20 cellular contexts compared by ENCODE assay signal in the genomic region with DNA sequence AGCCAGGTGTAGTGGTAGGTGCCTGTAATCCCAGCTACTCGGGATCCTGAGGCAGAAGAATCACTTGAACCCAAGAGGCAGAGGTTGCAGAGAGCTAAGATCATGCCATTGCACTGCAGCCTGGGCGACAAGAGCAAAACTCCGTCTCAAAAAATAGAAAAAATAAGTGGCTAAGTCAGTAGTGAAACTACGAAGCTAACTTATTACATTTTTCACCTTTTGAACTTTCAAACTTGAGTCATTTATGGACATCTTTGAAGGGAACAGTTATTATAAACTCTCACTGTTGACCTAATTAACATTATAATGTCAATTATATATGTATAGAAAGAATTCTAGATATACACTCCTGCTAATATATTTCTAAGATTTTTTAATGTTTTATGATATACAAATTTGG.
"Had no signal": no experiment of that assay in that cellular context is flagged by ENCODE, and none has a peak within 500 bp of the region (broad histone marks: within the 10 kb centered on the region; RNA-seq: fewer than 3 reads in every experiment).

No MANE protein-coding gene starts in this region.

- DNase-seq: activated B cell treated with CpG ODN at 0.5 μM for 24 hours; activated CD4-positive, alpha-beta T cell treated with anti-CD3 and anti-CD28 coated beads, Interleukin-2, amount 10 ng/mL, durations not matched to agents 7 days and 5 days; activated CD8-positive, alpha-beta memory T cell treated with anti-CD3 and anti-CD28 coated beads for 24 hours; activated naive CD4-positive, alpha-beta T cell treated with Interleukin-2 at 50 U/mL for 16 hours; activated naive CD8-positive, alpha-beta T cell treated with anti-CD3 and anti-CD28 coated beads, Interleukin-2, amount 50 U/mL, for 24 hours; dorsolateral prefrontal cortex; foreskin fibroblast; heart left ventricle; left lung; occipital lobe; stimulated activated CD4-positive, alpha-beta T cell treated with anti-CD3 and anti-CD28 coated beads, Interleukin-12 subunit alpha, Interleukin-12 subunit beta, amount 100 ng/mL, for 4 hours; stimulated activated CD4-positive, alpha-beta T cell treated with anti-CD3 and anti-CD28 coated beads, Interleukin-2, amount 100 ng/mL, for 48 hours; testis; upper lobe of right lung had no signal

- H3K4me3 ChIP-seq: ascending aorta, dorsolateral prefrontal cortex, esophagus muscularis mucosa, heart left ventricle, left lung, prostate gland, testis, upper lobe of right lung had no signal

- H3K4me1 ChIP-seq: ascending aorta, esophagus muscularis mucosa, heart left ventricle, prostate gland, testis, upper lobe of right lung had no signal

- H3K9me3 ChIP-seq: ascending aorta, esophagus muscularis mucosa, left lung, prostate gland, testis, upper lobe of right lung had no signal

- FAIRE-seq: bronchial epithelial cell, islet of Langerhans, TTC549 had no signal

- H3K27me3 ChIP-seq: ascending aorta, dorsolateral prefrontal cortex, esophagus muscularis mucosa, heart left ventricle, left lung, testis, upper lobe of right lung had no signal

- H3K27ac ChIP-seq: ascending aorta, dorsolateral prefrontal cortex, esophagus muscularis mucosa, heart left ventricle, left lung, prostate gland, testis, upper lobe of right lung had no signal

- ATAC-seq: activated naive CD8-positive, alpha-beta T cell treated with anti-CD3 and anti-CD28 coated beads, Interleukin-2, amount 50 U/mL, for 24 hours; heart left ventricle; left lung; upper lobe of right lung had no signal

- H3K36me3 ChIP-seq: ascending aorta, esophagus muscularis mucosa, heart left ventricle, left lung, prostate gland, upper lobe of right lung had no signal
